Comparison of ENCODE assay signal across 8 cellular contexts in the genomic region with DNA sequence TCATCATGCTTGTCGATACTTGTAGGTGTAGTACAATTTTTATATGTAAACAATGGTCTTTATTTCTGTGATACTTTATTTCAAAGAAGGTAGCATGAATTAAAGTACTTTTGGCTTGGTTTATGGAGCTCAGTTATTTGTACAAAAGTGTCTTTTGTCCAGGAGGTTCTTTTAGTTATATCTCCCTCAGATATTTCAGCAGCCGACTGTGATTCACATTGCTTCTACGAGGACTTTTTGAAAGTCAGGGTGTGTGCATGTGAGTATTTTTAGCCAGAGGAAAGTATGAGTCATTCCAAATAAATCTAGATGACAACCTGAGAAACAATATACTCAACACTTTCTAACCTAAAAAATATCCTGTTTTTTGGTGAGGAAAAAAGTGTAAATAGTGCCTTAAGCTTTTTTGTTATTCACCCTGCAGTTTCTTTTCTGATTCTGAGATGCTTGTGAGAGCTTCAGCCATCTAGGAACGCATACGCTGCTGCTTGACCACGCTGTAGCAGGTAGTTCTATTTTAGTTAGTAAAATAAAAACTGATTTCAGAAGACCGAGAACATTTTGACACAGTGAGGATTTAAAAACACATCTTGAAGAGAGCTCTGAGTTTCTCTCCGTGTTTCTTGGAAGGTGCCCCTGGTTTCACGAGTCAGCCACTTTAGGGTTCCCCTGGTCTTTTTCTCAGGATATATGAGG. TPM values are rescaled to one million over a fixed set of nuclear protein-coding genes. Genes with fewer than 3 reads are reported as not detected.
DNase-seq lines count a peak whose midpoint lies in the region; ATAC-seq, FAIRE-seq and TF ChIP-seq lines count a peak whose summit lies in the region.

No MANE protein-coding gene starts in this region.

- TF ChIP-seq POLR2A in GM12892 (IDR thresholded peaks at IDR 0.05; ENCODE audit: low read depth, low read length) (no peak), spleen (IDR thresholded peaks at IDR 0.05) (no peak)

- ATAC-seq in GM21737 (IDR thresholded peaks at IDR 0.05; ENCODE audit: unreplicated experiment) (peak; percentile 50), left ventricle myocardium superior (peak; percentile 77)

- no peak for TF ChIP-seq CTCF in Loucy (conservative IDR thresholded peaks at IDR 0.05; ENCODE audit: low read length)
- TF ChIP-seq CTCF in spleen (IDR thresholded peaks at IDR 0.05 in 8 of 11, conservative IDR thresholded peaks at IDR 0.05 in 3 of 11) = no peak

- H3K4me1 ChIP-seq in Loucy (ENCODE audit: insufficient read depth, low read length, poor library complexity, severe bottlenecking) (peaks cover 15% of the 10 kb centered on the region), adipocyte (ENCODE audit: control insufficient read depth, insufficient read depth, low read length) (peaks cover 46% of the 10 kb centered on the region), spleen (peaks cover 21 to 89% (median 58%) of the 10 kb centered on the region in 6 donors)

- intact Hi-C loops in left ventricle myocardium superior (cut with micrococcal nuclease) (no loop called here), spleen (cut with DNase I; ENCODE audit: low total_unique reads) (loop anchor here (10.0 kb wide), 1 partner anchor 47 kb away; no protein-coding TSS in a partner anchor)

- H3K27ac ChIP-seq in spleen = peak overlapping the region; percentile 23 to 82 (median 74)

- WGBS in spleen, 5 donors = 14 to 22% (median 17%) methylated on average over 9 of the region's 9 CpGs

- peaks cover 3% of the 10 kb centered on the region; the same call in 1 of the 2 replicates for H3F3A ChIP-seq in Loucy (ENCODE audit: low read depth)

- H3K36me3 ChIP-seq in Loucy (ENCODE audit: insufficient read depth, low read length) = peaks cover 3% of the 10 kb centered on the region; the same call in 1 of the 2 replicates
- H3K36me3 ChIP-seq in adipocyte (ENCODE audit: control insufficient read depth, insufficient read depth, low read length, severe bottlenecking) = no peaks in the 10 kb centered on the region
- H3K36me3 ChIP-seq in spleen = peaks cover 0 to 20% (median 3%) of the 10 kb centered on the region in 6 donors

- peak overlapping the region; percentile 69 for H3K4me2 ChIP-seq in Loucy (ENCODE audit: low read depth, low read length, poor library complexity, severe bottlenecking)

- DNase-seq in GM12892 (ENCODE audit: insufficient read length) (peak; percentile 53), adipocyte (ENCODE audit: low read depth) (peak; percentile 91), left ventricle myocardium superior (no peak), spleen (no peak), NCI-H2081 treated with DMSO at 0.1 percent for 48 hours (lab: John Stamatoyannopoulos, UW) (no peak), NCI-H2227 (lab: John Stamatoyannopoulos, UW; ENCODE audit: unreplicated experiment) (no peak)

- FAIRE-seq in GM12892 (lab: Jason Lieb, UNC) = no peak

- H3K9ac ChIP-seq in Loucy (ENCODE audit: low read depth, low read length, poor library complexity, severe bottlenecking) (peak overlapping the region; percentile 24), adipocyte (ENCODE audit: low read length) (peak overlapping the region; percentile 79)

- H3K9me2 ChIP-seq in Loucy (replicated peaks; ENCODE audit: low read depth, low read length) = no peaks in the 10 kb centered on the region

- H4K20me1 ChIP-seq in Loucy (ENCODE audit: insufficient read depth, low read length, poor library complexity, severe bottlenecking) = peaks cover 26% of the 10 kb centered on the region

- no peaks in the 10 kb centered on the region for H3K27me3 ChIP-seq in Loucy (ENCODE audit: insufficient read depth, low read length, poor library complexity, severe bottlenecking)
- no peaks in the 10 kb centered on the region for H3K27me3 ChIP-seq in adipocyte (replicated peaks; ENCODE audit: control insufficient read depth, insufficient read depth, low read length)
- H3K27me3 ChIP-seq in spleen (replicated peaks in 1 of 7) = no peaks in the 10 kb centered on the region

- H3K9me3 ChIP-seq in Loucy (ENCODE audit: insufficient read depth, low read depth, low read length) (no peaks in the 10 kb centered on the region), adipocyte (ENCODE audit: control insufficient read depth, low read length) (no peaks in the 10 kb centered on the region), spleen (no peaks in the 10 kb centered on the region)

- peaks cover 85% of the 10 kb centered on the region for H3K79me2 ChIP-seq in Loucy (ENCODE audit: insufficient read depth, low read length)

- H2AFZ ChIP-seq in Loucy (ENCODE audit: low read length) = no peak overlapping the region

- peak overlapping the region; percentile 48 for H3K4me3 ChIP-seq in Loucy (ENCODE audit: low read length, poor library complexity, severe bottlenecking)
- H3K4me3 ChIP-seq in adipocyte (ENCODE audit: low read length) = peak overlapping the region; percentile 72
- peak overlapping the region in 2 of 8 donors; percentile 4 to 35 for H3K4me3 ChIP-seq in spleen

RNA-seq across cellular contexts. Expression of a gene that starts 0.5 kb away (rescaled TPM):
- polyA plus RNA-seq in GM12892 (2012; ENCODE audit: missing spikeins) = 57.6 TPM
- total RNA-seq in left ventricle myocardium superior (186 TPM), spleen (100 to 1,000 TPM; 103 to 181 (median 154) TPM)
- polyA plus RNA-seq in spleen = 10 to 100 TPM; 33.2 to 59.5 (median 54.9) TPM

RNA-seq across cellular contexts. Expression of a gene that starts 44.6 kb away (rescaled TPM):
- 18.8 TPM for polyA plus RNA-seq in GM12892 (2012; ENCODE audit: missing spikeins)
- 20.6 TPM for total RNA-seq in left ventricle myocardium superior
- total RNA-seq in spleen = 10 to 100 TPM; 25.4 to 39.5 (median 34.4) TPM
- 10 to 100 TPM; 40.0 to 63.0 (median 53.9) TPM for polyA plus RNA-seq in spleen

Comparison
In these comparisons a context has a peak if more than half of its experiments do, and no peak if none do; other contexts are left out.
1. DNase-seq: peak in GM12892 (single experiment) and adipocyte (single experiment); none in left ventricle myocardium superior (single experiment), spleen (single experiment), NCI-H2081 treated with DMSO at 0.1 percent for 48 hours (single experiment) and NCI-H2227 (single experiment).